ENCODE assay signal across 8 cellular contexts in genomic region chr17:7252176-7253043, GRCh38. TPM values are rescaled to one million over a fixed set of nuclear protein-coding genes. Genes with fewer than 3 reads are reported as not detected.
DNase-seq lines count a peak whose midpoint lies in the region; ATAC-seq and TF ChIP-seq lines count a peak whose summit lies in the region.

Gene ELP5 (plus strand): TSS chr17:7252215. CDS start chr17:7252551, 336 bp downstream.

- intact Hi-C loops in left colon (cut with DNase I, micrococcal nuclease) = no loop called here

- peak; percentile 15 for TF ChIP-seq CTCF in AG10803 (conservative IDR thresholded peaks at IDR 0.05; ENCODE audit: low read length)
- no peak for TF ChIP-seq CTCF in choroid plexus epithelial cell (conservative IDR thresholded peaks at IDR 0.05; ENCODE audit: low read depth, low read length)

- DNase-seq in AG10803 (ENCODE audit: low read depth) (peak; percentile 94), NCI-H226 (peak; percentile 93), choroid plexus epithelial cell (ENCODE audit: low read depth) (peak; percentile 95), left colon (peak; percentile 96 to 97)
- DNase-seq in stimulated activated CD4-positive, alpha-beta T cell treated with anti-CD3 and anti-CD28 coated beads, Interleukin-2, amount 100 ng/mL, for 4 hours (ENCODE audit: low read depth) = peak; percentile 69

- H3K4me3 ChIP-seq in AG10803 (ENCODE audit: low read length) = peak within 1 kb of the TSS; percentile 89
- peak within 1 kb of the TSS; percentile 96 for H3K4me3 ChIP-seq in choroid plexus epithelial cell (ENCODE audit: low read depth, low read length)

- ATAC-seq in GM18909 (IDR thresholded peaks at IDR 0.05; ENCODE audit: poor library complexity, unreplicated experiment) (peak; percentile 63), HG03159 (IDR thresholded peaks at IDR 0.05; ENCODE audit: unreplicated experiment) (peak; percentile 59), left colon (peak; percentile 65)
- peak; percentile 57 to 61 for ATAC-seq in activated CD4-positive, CD25-positive, alpha-beta regulatory T cell treated with anti-CD3 and anti-CD28 coated beads, Interleukin-2, amount 50 U/mL, for 24 hours

RNA-seq across cellular contexts. Expression of gene ELP5, which starts in this region (rescaled TPM):
- 10 to 100 TPM; 42.4 to 55.4 TPM for total RNA-seq in left colon

Comparison
In these comparisons a context has a peak if more than half of its experiments do, and no peak if none do; other contexts are left out.
1. Peak in every context shown above with its lines: DNase-seq, ATAC-seq and H3K4me3 ChIP-seq.